14 cellular contexts compared by ENCODE assay signal in the genomic region with DNA sequence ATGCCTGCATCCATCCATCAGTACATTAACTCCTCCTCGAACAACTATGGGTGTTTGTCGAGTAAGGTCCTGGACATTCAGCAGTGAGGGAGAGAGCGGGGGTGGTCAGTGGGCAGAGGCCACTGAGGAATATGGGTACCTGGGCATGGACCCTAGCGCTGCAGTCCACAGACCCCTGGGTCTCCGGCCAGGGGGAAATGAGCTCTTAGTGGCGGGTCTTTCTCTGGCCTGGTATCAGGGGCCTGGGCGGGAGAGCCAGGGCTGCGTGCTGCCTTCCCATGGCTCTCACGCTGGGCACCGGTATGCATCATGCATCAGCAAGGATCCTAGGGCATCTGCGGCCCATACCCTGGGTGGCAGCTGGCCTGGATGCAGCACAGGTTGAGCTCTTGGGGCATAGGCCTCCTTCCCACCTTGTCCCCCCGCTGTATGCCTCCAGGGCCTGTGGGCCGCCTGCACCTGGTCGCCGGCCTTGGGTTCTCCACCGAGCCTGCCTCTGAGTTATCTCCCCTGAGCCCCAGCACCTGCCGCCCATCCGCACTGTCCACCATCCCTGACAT. TPM values are rescaled to one million over a fixed set of nuclear protein-coding genes. Genes with fewer than 3 reads are reported as not detected.
DNase-seq lines count a peak whose midpoint lies in the region; ATAC-seq and TF ChIP-seq lines count a peak whose summit lies in the region.
"Had no signal": no experiment of that assay in that cellular context is flagged by ENCODE, and none has a peak within 500 bp of the region (broad histone marks: within the 10 kb centered on the region; RNA-seq: fewer than 3 reads in every experiment).

No MANE protein-coding gene starts in this region.

- no peak for ATAC-seq in GM18858 (IDR thresholded peaks at IDR 0.05; ENCODE audit: unreplicated experiment)
- no peak for ATAC-seq in GM19324 (IDR thresholded peaks at IDR 0.05; ENCODE audit: low FRiP score, unreplicated experiment)
- no peak for ATAC-seq in HG03139 (IDR thresholded peaks at IDR 0.05; ENCODE audit: unreplicated experiment)

- H3K4me1 Mint-ChIP-seq in progenitor cell of endocrine pancreas (ENCODE audit: low read depth), result peaks cover 3% of the 10 kb centered on the region

- no peaks in the 10 kb centered on the region for H3K9me3 Mint-ChIP-seq in progenitor cell of endocrine pancreas (ENCODE audit: low read depth)

- peak overlapping the region; percentile 67; the same call in 1 of the 2 replicates for H3K27ac ChIP-seq in VCaP
- H3K27ac ChIP-seq: pancreas, thyroid gland had no signal

- H3K36me3 Mint-ChIP-seq in progenitor cell of endocrine pancreas (ENCODE audit: insufficient read depth), result no peaks in the 10 kb centered on the region

- TF ChIP-seq CTCF in VCaP (conservative IDR thresholded peaks at IDR 0.05) (no peak), fibroblast of pulmonary artery (IDR thresholded peaks at IDR 0.05; ENCODE audit: low read length, missing control alignments) (no peak), progenitor cell of endocrine pancreas (IDR thresholded peaks at IDR 0.05; ENCODE audit: unreplicated experiment) (no peak)

- peaks cover 70% of the 10 kb centered on the region for H3K27me3 Mint-ChIP-seq in progenitor cell of endocrine pancreas

- H3K4me3 Mint-ChIP-seq in progenitor cell of endocrine pancreas (ENCODE audit: low read depth), result peak overlapping the region; percentile 81

- peak; percentile 28 for DNase-seq in activated CD8-positive, alpha-beta memory T cell treated with anti-CD3 and anti-CD28 coated beads, Interleukin-2, amount 50 U/mL, for 48 hours
- no peak for DNase-seq in activated CD8-positive, alpha-beta memory T cell treated with anti-CD3 and anti-CD28 coated beads, Interleukin-2, amount 50 U/mL, for 4 hours
- DNase-seq in fibroblast of pulmonary artery (ENCODE audit: low read depth) (no peak), progenitor cell of endocrine pancreas (ENCODE audit: low spot score, unreplicated experiment) (no peak)
- DNase-seq: activated gamma-delta T cell; AML-193; effector CD8-positive, alpha-beta T cell; NCI-H1930 had no signal

- no peak overlapping the region for H3K27ac Mint-ChIP-seq in progenitor cell of endocrine pancreas

- peak overlapping the region; percentile 72 for H3K4me3 ChIP-seq in fibroblast of pulmonary artery (replicated peaks; ENCODE audit: low read depth, low read length)

RNA-seq across cellular contexts. Expression of gene MOCOS, which starts 1.3 kb away (rescaled TPM):
- 2.0 and 3.0 TPM in 2 replicates for total RNA-seq in progenitor cell of endocrine pancreas

RNA-seq across cellular contexts. Expression of gene ELP2, which starts 56.3 kb away (rescaled TPM):
- total RNA-seq in progenitor cell of endocrine pancreas, result 111 TPM in 2 replicates

RNA-seq across cellular contexts. Expression of gene SLC39A6, which starts 56.8 kb away (rescaled TPM):
- total RNA-seq in progenitor cell of endocrine pancreas, result 78.1 and 80.1 TPM in 2 replicates
